ENCODE assay signal across 9 cellular contexts in genomic region chr5:108818613-108819272, GRCh38.
DNase-seq lines count a peak whose midpoint lies in the region; ATAC-seq and TF ChIP-seq lines count a peak whose summit lies in the region.
"Had no signal": no experiment of that assay in that cellular context is flagged by ENCODE, and none has a peak within 500 bp of the region (broad histone marks: within the 10 kb centered on the region; RNA-seq: fewer than 3 reads in every experiment).

No MANE protein-coding gene starts in this region.

- no peaks in the 10 kb centered on the region for H3K4me1 Mint-ChIP-seq in activated naive CD4-positive, alpha-beta T cell treated with anti-CD3 and anti-CD28 coated beads, Interleukin-2, amount 10 ng/mL, durations not matched to agents 7 days and 5 days

- WGBS in lower leg skin, 2 donors, result 92 to 96% methylated on average over 5 of the region's 5 CpGs

- H3K27ac Mint-ChIP-seq in activated naive CD4-positive, alpha-beta T cell treated with anti-CD3 and anti-CD28 coated beads, Interleukin-2, amount 10 ng/mL, durations not matched to agents 7 days and 5 days, result no peak overlapping the region

- no peaks in the 10 kb centered on the region for H3K36me3 Mint-ChIP-seq in activated naive CD4-positive, alpha-beta T cell treated with anti-CD3 and anti-CD28 coated beads, Interleukin-2, amount 10 ng/mL, durations not matched to agents 7 days and 5 days

- H3K4me3 ChIP-seq in lower leg skin (ENCODE audit: low read depth, poor library complexity, severe bottlenecking), result no peak overlapping the region
- H3K4me3 ChIP-seq: lower lobe of right lung had no signal

- in situ Hi-C loops in GM13976 (cut with MboI; ENCODE audit: low sequenced_read_pairs, unreplicated experiment), result no loop called here

- H3K27me3 Mint-ChIP-seq in activated naive CD4-positive, alpha-beta T cell treated with anti-CD3 and anti-CD28 coated beads, Interleukin-2, amount 10 ng/mL, durations not matched to agents 7 days and 5 days, result no peaks in the 10 kb centered on the region

- no peak for TF ChIP-seq POLR2A in lower leg skin (IDR thresholded peaks at IDR 0.05)

- H3K4me3 Mint-ChIP-seq in activated naive CD4-positive, alpha-beta T cell treated with anti-CD3 and anti-CD28 coated beads, Interleukin-2, amount 10 ng/mL, durations not matched to agents 7 days and 5 days, result no peak overlapping the region

- ATAC-seq in GM21526 (IDR thresholded peaks at IDR 0.05; ENCODE audit: low FRiP score, unreplicated experiment) (peak; percentile 90), HG03565 (IDR thresholded peaks at IDR 0.05; ENCODE audit: unreplicated experiment) (peak; percentile 97)

- no peak for TF ChIP-seq CTCF in GM13976 (IDR thresholded peaks at IDR 0.05; ENCODE audit: borderline replicate concordance, control extremely low read depth, extremely low read depth, insufficient read depth, missing control alignments)
- no peak for TF ChIP-seq CTCF in lower leg skin (IDR thresholded peaks at IDR 0.05)

- CTCF ChIA-PET in activated naive CD4-positive, alpha-beta T cell treated with anti-CD3 and anti-CD28 coated beads, Interleukin-2, amount 10 ng/mL, durations not matched to agents 7 days and 5 days (lab: Charles Lee), result no interaction called here

- DNase-seq in GM13976 (ENCODE audit: low spot score), result peak; percentile 52
- peak; percentile 16 for DNase-seq in fibroblast of gingiva (ENCODE audit: low read depth)
- DNase-seq in cerebellum (ENCODE audit: low spot score), result no peak
- DNase-seq in NCI-H146 (lab: John Stamatoyannopoulos, UW), result no peak
- DNase-seq in lower leg skin (ENCODE audit: low spot score in 2 of 2), result no peak
- no peak for DNase-seq in activated naive CD4-positive, alpha-beta T cell treated with anti-CD3 and anti-CD28 coated beads, Interleukin-2, amount 10 ng/mL, durations not matched to agents 7 days and 5 days
- DNase-seq: lower lobe of right lung had no signal

- H3K9me3 Mint-ChIP-seq in activated naive CD4-positive, alpha-beta T cell treated with anti-CD3 and anti-CD28 coated beads, Interleukin-2, amount 10 ng/mL, durations not matched to agents 7 days and 5 days, result no peaks in the 10 kb centered on the region

- intact Hi-C loops in lower leg skin (cut with DNase I; ENCODE audit: low total_unique reads), result no loop called here

Comparison
In these comparisons a context has a peak if more than half of its experiments do, and no peak if none do; other contexts are left out.
1. DNase-seq: peak in GM13976 (single experiment) and fibroblast of gingiva (single experiment); none in cerebellum (single experiment), NCI-H146 (single experiment), lower leg skin (0 of 2) and activated naive CD4-positive, alpha-beta T cell treated with anti-CD3 and anti-CD28 coated beads, Interleukin-2, amount 10 ng/mL, durations not matched to agents 7 days and 5 days (single experiment).